Comparison of ENCODE assay signal across 31 cellular contexts in the genomic region with DNA sequence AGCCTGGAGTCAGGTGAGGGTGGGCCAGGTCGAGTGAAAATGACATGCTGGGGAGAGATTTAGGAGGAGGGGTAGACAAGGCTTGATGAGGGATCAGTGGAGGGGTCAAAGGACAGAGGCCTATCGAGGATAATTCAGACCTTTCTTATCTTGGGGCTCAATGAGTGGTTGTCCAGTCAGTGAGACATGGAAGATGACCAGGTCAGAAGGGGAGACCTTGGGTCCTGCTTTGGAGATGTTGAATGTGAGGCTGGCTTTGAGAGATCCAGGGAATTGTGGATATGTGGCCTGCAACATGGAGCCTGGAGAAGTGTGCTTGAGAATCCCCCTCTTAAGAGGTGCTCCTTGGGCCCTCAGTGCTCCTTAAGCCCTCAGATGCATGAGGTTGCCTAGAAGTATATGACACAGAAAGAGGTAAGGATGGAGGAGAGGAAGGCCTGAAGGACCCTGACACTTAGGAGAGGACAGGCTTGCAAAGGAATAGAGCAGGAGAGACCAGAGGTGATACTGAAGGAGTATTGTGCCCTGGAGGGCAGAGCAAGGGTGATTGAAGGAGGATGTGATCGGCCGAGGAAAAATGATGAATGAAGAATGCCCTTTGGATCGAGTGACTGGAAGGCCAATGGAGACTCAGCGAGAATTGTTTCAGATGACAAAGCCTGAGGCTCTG.
"Had no signal": no experiment of that assay in that cellular context is flagged by ENCODE, and none has a peak within 500 bp of the region (broad histone marks: within the 10 kb centered on the region; RNA-seq: fewer than 3 reads in every experiment).

No MANE protein-coding gene starts in this region.

- H3K4me3 Mint-ChIP-seq: activated T-cell treated with anti-CD3 and anti-CD28 coated beads, Interleukin-2, amount 50 U/mL, for 24 hours; effector memory CD8-positive, alpha-beta T cell; immature natural killer cell; mesothelial cell of epicardium; naive thymus-derived CD4-positive, alpha-beta T cell; stimulated activated memory B cell treated with anti-CD40 and anti-IgM and Interleukin-4, amounts not matched to agents 10 μg/mL and 1 μg/mL and 100 μg/mL, for 72 hours; stimulated activated naive CD8-positive, alpha-beta T cell treated with anti-CD3 and anti-CD28 coated beads, Interleukin-15, amount 100 ng/mL, for 72 hours had no signal

- DNase-seq: activated CD4-positive, alpha-beta T cell treated with anti-CD3 and anti-CD28 coated beads for 4 hours; activated CD4-positive, alpha-beta T cell treated with anti-CD3 and anti-CD28 coated beads, Interleukin-2, amount 50 U/mL, for 4 hours; activated CD8-positive, alpha-beta memory T cell treated with anti-CD3 and anti-CD28 coated beads, Interleukin-2, amount 50 U/mL, for 48 hours; activated gamma-delta T cell treated with Interleukin-2 at 50 U/mL for 16 hours; activated naive CD4-positive, alpha-beta T cell treated with anti-CD3 and anti-CD28 coated beads, Interleukin-2, amount 50 U/mL, for 16 hours; activated T-cell treated with anti-CD3 and anti-CD28 coated beads, Interleukin-2, amount 50 U/mL, for 24 hours; amniotic stem cell; brain microvascular endothelial cell; cortex of kidney; effector memory CD8-positive, alpha-beta T cell; foreskin fibroblast; hypothalamus; immature natural killer cell; kidney; left colon; mammary epithelial cell; naive thymus-derived CD4-positive, alpha-beta T cell; pancreas; retina; sigmoid colon; small intestine; stimulated activated CD4-positive, alpha-beta T cell treated with anti-CD3 and anti-CD28 coated beads, Interleukin-4, amount 100 ng/mL, for 24 hours; stimulated activated naive CD8-positive, alpha-beta T cell treated with anti-CD3 and anti-CD28 coated beads, Interleukin-15, amount 100 ng/mL, for 72 hours; substantia nigra; thyroid gland had no signal

- H3K4me1 Mint-ChIP-seq: immature natural killer cell; mesothelial cell of epicardium; stimulated activated naive CD8-positive, alpha-beta T cell treated with anti-CD3 and anti-CD28 coated beads, Interleukin-15, amount 100 ng/mL, for 72 hours had no signal

- H3K9me3 ChIP-seq: pancreas, prostate gland, sigmoid colon, thyroid gland had no signal

- H3K27ac ChIP-seq: brain microvascular endothelial cell, heart left ventricle, pancreas, prostate gland, sigmoid colon, thyroid gland had no signal

- H3K9me3 Mint-ChIP-seq: activated T-cell treated with anti-CD3 and anti-CD28 coated beads, Interleukin-2, amount 50 U/mL, for 24 hours had no signal

- H3K36me3 Mint-ChIP-seq: immature natural killer cell, mesothelial cell of epicardium had no signal

- H3K36me3 ChIP-seq: brain microvascular endothelial cell, heart left ventricle, pancreas, prostate gland, sigmoid colon, thyroid gland had no signal

- H3K27ac Mint-ChIP-seq: activated T-cell treated with anti-CD3 and anti-CD28 coated beads, Interleukin-2, amount 50 U/mL, for 24 hours; effector memory CD8-positive, alpha-beta T cell; immature natural killer cell; mesothelial cell of epicardium; naive thymus-derived CD4-positive, alpha-beta T cell had no signal

- H3K27me3 ChIP-seq: brain microvascular endothelial cell, sigmoid colon, thyroid gland had no signal

- H3K4me1 ChIP-seq: heart left ventricle, pancreas, prostate gland, sigmoid colon, thyroid gland had no signal

- ATAC-seq: effector memory CD8-positive, alpha-beta T cell; heart left ventricle; left colon; naive thymus-derived CD4-positive, alpha-beta T cell; pancreas; stimulated activated naive CD8-positive, alpha-beta T cell treated with anti-CD3 and anti-CD28 coated beads, Interleukin-15, amount 100 ng/mL, for 72 hours had no signal

- H3K4me3 ChIP-seq: heart left ventricle, pancreas, prostate gland, sigmoid colon, thyroid gland had no signal

- FAIRE-seq: astrocyte, endothelial cell of umbilical vein, kidney, pancreas, small intestine had no signal
